In genomic region chr1:21439345-21439720, GRCh38 we compare ENCODE assay signal across 1 cellular context.
TF ChIP-seq lines count a peak whose summit lies in the region.

No MANE protein-coding gene starts in this region.

TF ChIP-seq in GM12878, 131 proteins besides CTCF, POLR2A, EP300 and RAD21 (continued from another document):
- TF ChIP-seq USF1 (IDR thresholded peaks at IDR 0.05; ENCODE audit: borderline replicate concordance, extremely low read length, insufficient read depth, low read depth, low read length) (no peak), REST (IDR thresholded peaks at IDR 0.05; ENCODE audit: low read depth, low read length) (no peak)
